In the genomic region with DNA sequence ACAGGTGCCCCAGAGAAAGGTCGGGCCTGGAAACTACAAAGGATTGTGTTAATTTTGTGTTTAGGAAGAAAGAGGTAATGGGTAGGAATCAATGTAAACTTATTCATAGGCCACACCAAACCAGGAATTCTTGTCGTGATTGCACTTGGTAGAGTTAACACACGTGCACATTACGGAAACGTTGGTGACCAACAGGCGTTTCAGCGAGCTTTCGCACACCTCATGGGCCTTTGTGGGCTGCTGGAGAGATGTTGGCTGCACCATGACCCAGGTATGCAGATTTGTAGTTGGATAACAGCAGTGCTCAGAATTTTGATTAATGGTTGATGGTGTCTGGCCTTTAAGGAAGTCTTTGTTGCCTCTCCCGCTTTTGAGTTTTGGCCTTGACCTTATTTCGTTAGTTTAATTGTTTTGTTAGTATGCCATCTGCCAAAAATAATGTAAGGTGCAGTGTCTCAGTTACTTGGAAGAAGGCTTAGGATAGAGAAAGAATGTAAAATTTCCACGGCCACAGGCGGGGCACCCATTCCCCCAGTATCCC, we compare ENCODE assay signal across 8 cellular contexts. TPM values are rescaled to one million over a fixed set of nuclear protein-coding genes. Genes with fewer than 3 reads are reported as not detected.
DNase-seq lines count a peak whose midpoint lies in the region; ATAC-seq, FAIRE-seq and TF ChIP-seq lines count a peak whose summit lies in the region.

No MANE protein-coding gene starts in this region.

- H4K20me1 ChIP-seq in GM23338 (replicated peaks; ENCODE audit: insufficient read depth) = no peaks in the 10 kb centered on the region

- H3K4me3 Mint-ChIP-seq in GM23338 = peak overlapping the region; percentile 86

- peaks cover 8% of the 10 kb centered on the region for H3K27me3 Mint-ChIP-seq in GM23338 (ENCODE audit: insufficient read depth, low read depth, poor library complexity)

- intact Hi-C loops in body of pancreas (cut with DNase I) (no loop called here), mucosa of descending colon (cut with DNase I, micrococcal nuclease) (no loop called here)

- ATAC-seq in A549 (no peak), GM23338 (no peak), body of pancreas (no peak), GM18511 (IDR thresholded peaks at IDR 0.05; ENCODE audit: unreplicated experiment) (no peak), mucosa of descending colon (no peak)

- H3K9me3 Mint-ChIP-seq in GM23338 = no peaks in the 10 kb centered on the region; the same call in 2 of the 3 replicates

- FAIRE-seq in A549 (lab: Jason Lieb, UNC) = no peak

- H3K79me2 ChIP-seq in GM23338 (replicated peaks; ENCODE audit: insufficient read depth) = peaks cover 75% of the 10 kb centered on the region

- POLR2A ChIA-PET in A549 (lab: Yijun Ruan, JAX) = interaction anchor here (2.2 kb wide), 1 partner anchor 22 kb away, joined by 7 read pairs; no protein-coding TSS in a partner anchor

- H3K9me2 ChIP-seq in GM23338 (ENCODE audit: insufficient read depth) = no peaks in the 10 kb centered on the region

- WGBS in A549 (ENCODE audit: missing lambda C conversion rate) = 79% methylated on average over 12 of the region's 12 CpGs
- 62 to 66% methylated on average over 12 of the region's 12 CpGs for WGBS in body of pancreas, 2 donors

- H3K4me3 ChIP-seq in A549 = peak overlapping the region; percentile 71
- peak overlapping the region; percentile 73 for H3K4me3 ChIP-seq in GM23338
- H3K4me3 ChIP-seq in body of pancreas = no peak overlapping the region
- H3K4me3 ChIP-seq in muscle layer of duodenum (ENCODE audit: low read depth in 1 of 2, low read length in 2 of 2) = peak overlapping the region; percentile 74 to 78
- no peak overlapping the region for H3K4me3 ChIP-seq in mucosa of descending colon

- no peak overlapping the region for H3K27ac Mint-ChIP-seq in GM23338

- H3K4me1 ChIP-seq in A549 (peaks cover 28% of the 10 kb centered on the region), GM23338 (ENCODE audit: insufficient read depth) (peaks cover 8% of the 10 kb centered on the region), body of pancreas (peaks cover 39% of the 10 kb centered on the region), muscle layer of duodenum (ENCODE audit: control insufficient read depth in 1 of 2, insufficient read depth in 2 of 2, low read length in 2 of 2) (peaks cover 14 to 26% of the 10 kb centered on the region in 2 donors), mucosa of descending colon (ENCODE audit: low read depth) (peaks cover 8% of the 10 kb centered on the region)

- H3K27me3 ChIP-seq in GM23338 (ENCODE audit: insufficient read depth) (no peaks in the 10 kb centered on the region), body of pancreas (no peaks in the 10 kb centered on the region), muscle layer of duodenum (ENCODE audit: low read depth, low read length) (no peaks in the 10 kb centered on the region)

- peaks cover 8% of the 10 kb centered on the region; the same call in 1 of the 2 replicates for H3F3A ChIP-seq in GM23338 (replicated peaks; ENCODE audit: low read depth)

- H3K4me2 ChIP-seq in A549 (peak overlapping the region; percentile 89), GM23338 (peak overlapping the region; percentile 87)

- TF ChIP-seq CTCF in A549 (IDR thresholded peaks at IDR 0.05) = no peak
- TF ChIP-seq CTCF in GM23338 (conservative IDR thresholded peaks at IDR 0.05; ENCODE audit: low read depth in 2 of 2) = no peak
- no peak for TF ChIP-seq CTCF in body of pancreas (IDR thresholded peaks at IDR 0.05)
- TF ChIP-seq CTCF in mucosa of descending colon (IDR thresholded peaks at IDR 0.05) = no peak

- DNase-seq in A549 (ENCODE audit: low read depth in 1 of 2, low spot score in 1 of 2) (no peak), GM23338 (ENCODE audit: low spot score) (no peak), body of pancreas (no peak), mucosa of descending colon (no peak), occipital lobe (lab: John Stamatoyannopoulos, UW) (no peak)
- no peak for DNase-seq in stimulated activated CD4-positive, alpha-beta T cell treated with anti-CD3 and anti-CD28 coated beads, Interleukin-12 subunit alpha, Interleukin-12 subunit beta, amount 100 ng/mL, for 4 hours

- H3K36me3 Mint-ChIP-seq in GM23338 (ENCODE audit: low read depth) = peaks cover 11% of the 10 kb centered on the region

- H3K27ac ChIP-seq in A549 = peak overlapping the region; percentile 92 to 100
- H3K27ac ChIP-seq in GM23338 (ENCODE audit: low read depth) = no peak overlapping the region
- peak overlapping the region in 3 of 4 donors; percentile 83 to 98 (median 86) for H3K27ac ChIP-seq in body of pancreas
- H3K27ac ChIP-seq in muscle layer of duodenum (ENCODE audit: low read length) = peak overlapping the region; percentile 39

- H3K36me3 ChIP-seq in GM23338 (ENCODE audit: insufficient read depth) = no peaks in the 10 kb centered on the region
- no peaks in the 10 kb centered on the region for H3K36me3 ChIP-seq in body of pancreas (replicated peaks in 1 of 2; ENCODE audit: insufficient read depth in 1 of 2, low read depth in 2 of 2)
- no peaks in the 10 kb centered on the region for H3K36me3 ChIP-seq in muscle layer of duodenum (ENCODE audit: control insufficient read depth in 1 of 2, insufficient read depth in 2 of 2, low read length in 2 of 2)
- no peaks in the 10 kb centered on the region for H3K36me3 ChIP-seq in mucosa of descending colon (ENCODE audit: low read depth)

- no peak for TF ChIP-seq EP300 in A549 (IDR thresholded peaks at IDR 0.05)

- no peak for TF ChIP-seq RAD21 in A549 (conservative IDR thresholded peaks at IDR 0.05 in 1 of 2, IDR thresholded peaks at IDR 0.05 in 1 of 2)

- H3K9me3 ChIP-seq in A549 (no peaks in the 10 kb centered on the region), body of pancreas (no peaks in the 10 kb centered on the region), muscle layer of duodenum (ENCODE audit: control insufficient read depth in 1 of 2, low read length in 2 of 2) (no peaks in the 10 kb centered on the region), mucosa of descending colon (no peaks in the 10 kb centered on the region)

- peak overlapping the region; percentile 93; the same call in 1 of the 2 replicates for H2AFZ ChIP-seq in GM23338

- TF ChIP-seq POLR2A in A549 (IDR thresholded peaks at IDR 0.05; ENCODE audit: low read length) = no peak
- TF ChIP-seq POLR2A in body of pancreas (IDR thresholded peaks at IDR 0.05) = no peak

- CTCF ChIA-PET in A549 (lab: Yijun Ruan, JAX) = interaction anchor here (0.9 to 2.5 kb wide), 6 partner anchors 19 to 172 kb away, joined by 3 to 20 read pairs (median 4); no protein-coding TSS in a partner anchor

- H3K4me1 Mint-ChIP-seq in GM23338 = peaks cover 30% of the 10 kb centered on the region

TF ChIP-seq in A549, 52 proteins besides CTCF, POLR2A, EP300 and RAD21 (continues in another document):
- no peak for TF ChIP-seq NPAS2 (CRISPR knock-in tag; IDR thresholded peaks at IDR 0.05; ENCODE audit: borderline replicate concordance)
- TF ChIP-seq NR3C1 (IDR thresholded peaks at IDR 0.05) = no peak
- TF ChIP-seq, protein P1, sequence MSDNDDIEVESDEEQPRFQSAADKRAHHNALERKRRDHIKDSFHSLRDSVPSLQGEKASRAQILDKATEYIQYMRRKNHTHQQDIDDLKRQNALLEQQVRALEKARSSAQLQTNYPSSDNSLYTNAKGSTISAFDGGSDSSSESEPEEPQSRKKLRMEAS (IDR thresholded peaks at IDR 0.05) = no peak
- TF ChIP-seq HOXB13 (CRISPR knock-in tag; IDR thresholded peaks at IDR 0.05; ENCODE audit: low read depth) = no peak
- no peak for TF ChIP-seq HOXA7 (CRISPR knock-in tag; IDR thresholded peaks at IDR 0.05)
- no peak for TF ChIP-seq RARB (CRISPR knock-in tag; IDR thresholded peaks at IDR 0.05)
- no peak for TF ChIP-seq EHF (CRISPR knock-in tag; IDR thresholded peaks at IDR 0.05)
- no peak for TF ChIP-seq CBX2 (IDR thresholded peaks at IDR 0.05; ENCODE audit: borderline replicate concordance, low read depth)
- TF ChIP-seq SREBF2 (IDR thresholded peaks at IDR 0.05) = no peak
- TF ChIP-seq FOSB (CRISPR knock-in tag; IDR thresholded peaks at IDR 0.05) = no peak
- TF ChIP-seq POLR2AphosphoS2 (conservative IDR thresholded peaks at IDR 0.05; ENCODE audit: low read length) = no peak
- TF ChIP-seq RFX5 (IDR thresholded peaks at IDR 0.05) = no peak

TF ChIP-seq in GM23338, 12 proteins besides CTCF, POLR2A, EP300 and RAD21 (continues in another document):
- TF ChIP-seq EZH2phosphoT487 (IDR thresholded peaks at IDR 0.05; ENCODE audit: unreplicated experiment) (no peak), EZH2 (IDR thresholded peaks at IDR 0.05; ENCODE audit: low read depth, unreplicated experiment) (no peak), NANOG (IDR thresholded peaks at IDR 0.05; ENCODE audit: borderline replicate concordance) (no peak), JUNB (IDR thresholded peaks at IDR 0.05; ENCODE audit: unreplicated experiment) (no peak)

RNA-seq across cellular contexts. Expression of gene ZNF236, which starts 1.8 kb away (rescaled TPM):
- polyA plus RNA-seq in A549 (2011; rRNA removed) (7.5 and 7.8 TPM in 2 replicates), A549 (2017; fragmentation: RNase III; extraction: RNeasy Plus Mini Kit Qiagen cat#74134 plus additional on column Dnase treatment) (2.6 to 2.9 TPM (median 2.7 TPM) in 3 replicates), GM23338 (2016; fragmentation: Nextera tagmentation; extraction: Ambion mirVana) (6.4 and 8.9 TPM in 2 replicates)
- 2.9 and 3.8 TPM in 2 replicates for polyA plus RNA-seq in A549 (2012; cell fraction: cytosol; rRNA removed)
- polyA plus RNA-seq in A549 (2012; cell fraction: nucleus; rRNA removed) = 7.7 and 8.4 TPM in 2 replicates
- 24.1 and 35.3 TPM in 2 replicates for polyA minus RNA-seq in A549 (2011; rRNA and poly(A)+ RNA removed)
- 10.1 and 16.3 TPM in 2 replicates for total RNA-seq in GM23338 (2014; rRNA removed; shearing (Covaris generic))
- total RNA-seq in body of pancreas (10 to 100 TPM in 1 of 2 donors, 1 to 10 TPM in 1; 9.6 to 22.7 TPM), mucosa of descending colon (10 to 100 TPM; 14.8 to 27.9 (median 15.5) TPM), occipital lobe (30.3 TPM)

Comparison
In these comparisons a context has a peak if more than half of its experiments do, and no peak if none do; other contexts are left out.
1. H3K4me3 ChIP-seq: peak in A549 (single experiment), GM23338 (single experiment) and muscle layer of duodenum (2 of 2); none in body of pancreas (0 of 2) and mucosa of descending colon (single experiment).